Comparison of ENCODE assay signal across 25 cellular contexts in the genomic region with DNA sequence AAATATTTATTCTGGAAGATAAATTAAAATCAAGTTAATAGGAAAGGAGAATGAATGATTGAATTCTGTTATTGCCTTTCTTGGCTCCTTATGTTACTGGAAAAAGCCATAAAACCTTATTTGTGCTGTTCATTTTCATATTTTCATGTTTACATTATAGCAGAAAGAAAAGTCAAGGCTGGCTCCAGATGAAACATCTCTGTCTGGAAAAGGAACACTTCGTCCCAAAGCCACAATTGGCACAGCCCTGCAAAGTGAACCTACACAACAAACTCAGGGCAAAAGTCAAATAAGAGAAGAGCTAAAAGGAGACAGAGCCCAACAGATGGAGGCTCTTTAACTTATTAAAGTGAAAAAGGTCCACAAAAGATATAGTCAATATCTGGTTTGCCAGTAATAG.
"Had no signal": no experiment of that assay in that cellular context is flagged by ENCODE, and none has a peak within 500 bp of the region (broad histone marks: within the 10 kb centered on the region; RNA-seq: fewer than 3 reads in every experiment).

No MANE protein-coding gene starts in this region.

- H3K27me3 Mint-ChIP-seq: activated CD4-positive, alpha-beta memory T cell treated with anti-CD3 and anti-CD28 coated beads for 36 hours had no signal

- H3K27ac Mint-ChIP-seq: activated CD4-positive, alpha-beta memory T cell treated with anti-CD3 and anti-CD28 coated beads for 36 hours; activated naive CD4-positive, alpha-beta T cell treated with anti-CD3 and anti-CD28 coated beads for 36 hours; activated naive CD4-positive, alpha-beta T cell treated with anti-CD3 and anti-CD28 coated beads, Interleukin-2, amount 50 U/mL, for 72 hours; activated T-helper 1 cell treated with anti-CD3 and anti-CD28 coated beads, Interleukin-12 subunit alpha, Interleukin-12 subunit beta, Interleukin-2, Interleukin-4 antibody, amounts not matched to agents 30 ng/mL and 10 ng/mL and 1 ng/mL, durations not matched to agents 14 hours and 24 hours and 36 hours had no signal

- H3K4me3 Mint-ChIP-seq: activated CD4-positive, alpha-beta memory T cell treated with anti-CD3 and anti-CD28 coated beads for 36 hours; activated naive CD4-positive, alpha-beta T cell treated with anti-CD3 and anti-CD28 coated beads for 36 hours; activated T-cell treated with anti-CD3 and anti-CD28 coated beads, Interleukin-2, amount 50 U/mL, for 4 hours; activated T-helper 1 cell treated with anti-CD3 and anti-CD28 coated beads, Interleukin-12 subunit alpha, Interleukin-12 subunit beta, Interleukin-2, Interleukin-4 antibody, amounts not matched to agents 30 ng/mL and 10 ng/mL and 1 ng/mL, durations not matched to agents 14 hours and 24 hours and 36 hours had no signal

- H3K36me3 ChIP-seq: adrenal gland, breast epithelium, SJCRH30 had no signal

- H3K27ac ChIP-seq: adrenal gland, body of pancreas, breast epithelium, SJCRH30, SK-N-MC had no signal

- DNase-seq: activated CD4-positive, alpha-beta memory T cell treated with anti-CD3 and anti-CD28 coated beads for 36 hours; activated CD4-positive, alpha-beta T cell treated with anti-CD3 and anti-CD28 coated beads, Interleukin-2, amount 50 U/mL, for 1 hour; activated CD8-positive, alpha-beta memory T cell treated with anti-CD3 and anti-CD28 coated beads, Interleukin-2, amount 50 U/mL, for 4 hours; activated gamma-delta T cell treated with Interleukin-2 at 50 U/mL for 16 hours; activated naive CD4-positive, alpha-beta T cell treated with anti-CD3 and anti-CD28 coated beads for 36 hours; activated T-cell treated with anti-CD3 and anti-CD28 coated beads for 4 hours; activated T-cell treated with anti-CD3 and anti-CD28 coated beads, Interleukin-2, amount 50 U/mL, for 4 hours; adrenal gland; body of pancreas; NCI-H1105; NCI-H1417 treated with DMSO at 0.1 percent for 48 hours; NCI-H187 treated with DMSO at 0.1 percent for 48 hours; NCI-H2081; NCI-H2171 treated with DMSO at 0.1 percent for 48 hours; NCI-H2227 treated with DMSO at 0.1 percent for 48 hours; NCI-H446 treated with DMSO at 0.1 percent for 48 hours; NCI-H524 treated with DMSO at 0.1 percent for 48 hours; SHP77; SJCRH30; T1000 had no signal

- H3K27me3 ChIP-seq: adrenal gland, body of pancreas, breast epithelium, SJCRH30 had no signal

- H3K4me3 ChIP-seq: adrenal gland, body of pancreas, breast epithelium, K562, SJCRH30, SK-N-MC had no signal

- H3K9me3 ChIP-seq: adrenal gland, body of pancreas, SJCRH30 had no signal

- H3K4me1 ChIP-seq: adrenal gland, body of pancreas, breast epithelium, SJCRH30 had no signal
